Comparison of ENCODE assay signal across 14 cellular contexts in the genomic region with DNA sequence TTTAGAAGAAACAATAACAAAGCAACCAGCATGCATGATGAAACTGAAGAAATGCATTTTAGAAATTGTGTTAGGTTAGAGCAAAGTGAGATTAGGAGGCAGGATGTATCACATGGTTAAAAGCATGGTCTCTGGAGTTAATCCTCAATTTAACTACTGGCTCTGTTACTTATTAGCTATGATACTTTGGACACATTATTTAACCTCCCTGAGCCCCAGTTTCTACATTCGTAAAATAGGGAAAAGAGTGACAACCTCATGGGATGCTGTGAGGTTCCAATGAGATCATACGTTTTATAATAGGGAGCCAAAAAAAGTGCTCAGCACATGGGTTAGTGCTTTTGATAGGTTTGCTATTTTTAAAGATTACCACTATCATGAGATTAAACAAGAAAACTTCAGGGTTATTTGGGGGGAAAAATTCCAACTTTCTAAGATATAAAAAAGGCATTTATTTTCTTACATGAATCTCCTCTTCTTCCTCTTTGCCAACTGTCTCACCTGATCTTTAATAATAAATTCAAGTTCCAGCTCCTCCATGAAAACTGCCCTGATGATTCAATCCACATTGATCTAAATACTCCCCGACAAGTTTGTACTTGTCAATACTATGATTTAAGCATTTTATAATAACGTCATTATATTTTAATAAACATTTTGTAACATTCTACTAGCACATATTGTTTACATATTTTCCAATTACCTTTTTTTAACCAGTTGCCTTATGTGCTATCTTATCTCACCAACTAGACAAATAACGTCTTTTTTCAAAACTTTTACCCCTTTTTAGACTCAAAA. TPM values are rescaled to one million over a fixed set of nuclear protein-coding genes. Genes with fewer than 3 reads are reported as not detected.
DNase-seq lines count a peak whose midpoint lies in the region; ATAC-seq and TF ChIP-seq lines count a peak whose summit lies in the region.
"Had no signal": no experiment of that assay in that cellular context is flagged by ENCODE, and none has a peak within 500 bp of the region (broad histone marks: within the 10 kb centered on the region; RNA-seq: fewer than 3 reads in every experiment).

No MANE protein-coding gene starts in this region.

- no peak for DNase-seq in AG10803 (ENCODE audit: low read depth)
- DNase-seq in mesothelial cell of epicardium (ENCODE audit: low spot score in 2 of 2, unreplicated experiment in 2 of 2): no peak
- no peak for DNase-seq in esophagus muscularis mucosa (ENCODE audit: extremely low spot score)
- DNase-seq in testis: no peak
- no peak for DNase-seq in sciatic nerve (ENCODE audit: low spot score)
- DNase-seq: KG1; NCI-H1694; NCI-H524 treated with DMSO at 0.1 percent for 48 hours; retina; SHP77 treated with DMSO at 0.1 percent for 48 hours; stimulated activated naive CD8-positive, alpha-beta T cell treated with anti-CD3 and anti-CD28 coated beads, Interleukin-15, Interleukin-2, amounts not matched to agents 100 U/mL and 50 U/mL, for 24 hours had no signal

- H3K36me3 ChIP-seq in Loucy (ENCODE audit: insufficient read depth, low read length) (peaks cover 3% of the 10 kb centered on the region; the same call in 1 of the 2 replicates), endocrine pancreas (ENCODE audit: control insufficient read depth, insufficient read depth, low read length) (no peaks in the 10 kb centered on the region), esophagus muscularis mucosa (peaks cover 0 to 7% (median 3%) of the 10 kb centered on the region in 4 donors), testis (ENCODE audit: low read depth, missing control alignments) (no peaks in the 10 kb centered on the region)

- no peaks in the 10 kb centered on the region for H3K9me2 ChIP-seq in Loucy (replicated peaks; ENCODE audit: low read depth, low read length)

- H3K9me3 ChIP-seq in Loucy (ENCODE audit: insufficient read depth, low read depth, low read length) (no peaks in the 10 kb centered on the region), endocrine pancreas (ENCODE audit: control insufficient read depth, low read length) (no peaks in the 10 kb centered on the region), esophagus muscularis mucosa (no peaks in the 10 kb centered on the region), testis (no peaks in the 10 kb centered on the region)

- peaks cover 9% of the 10 kb centered on the region for H3K36me3 Mint-ChIP-seq in mesothelial cell of epicardium

- H3K27ac ChIP-seq in esophagus muscularis mucosa (replicated peaks in 1 of 4) (no peak overlapping the region), testis (peak overlapping the region in 1 of 2 donors; percentile 22)

- no peaks in the 10 kb centered on the region for H3K27me3 Mint-ChIP-seq in mesothelial cell of epicardium (ENCODE audit: low read depth)

- 47% methylated on average over 5 of the region's 5 CpGs for WGBS in esophagus muscularis mucosa
- WGBS in testis, 2 donors: 27 to 35% methylated on average over 5 of the region's 5 CpGs

- TF ChIP-seq CTCF in AG10803 (conservative IDR thresholded peaks at IDR 0.05; ENCODE audit: low read length): no peak
- no peak for TF ChIP-seq CTCF in Loucy (conservative IDR thresholded peaks at IDR 0.05; ENCODE audit: low read length)
- no peak for TF ChIP-seq CTCF in mesothelial cell of epicardium (IDR thresholded peaks at IDR 0.05; ENCODE audit: unreplicated experiment)
- no peak for TF ChIP-seq CTCF in esophagus muscularis mucosa (IDR thresholded peaks at IDR 0.05)
- TF ChIP-seq CTCF in testis (IDR thresholded peaks at IDR 0.05): no peak

- peaks cover 27% of the 10 kb centered on the region for H4K20me1 ChIP-seq in Loucy (ENCODE audit: insufficient read depth, low read length, poor library complexity, severe bottlenecking)

- H3K4me2 ChIP-seq in Loucy (ENCODE audit: low read depth, low read length, poor library complexity, severe bottlenecking): peak overlapping the region; percentile 45

- H3K4me3 Mint-ChIP-seq in mesothelial cell of epicardium: peak overlapping the region; percentile 4

- peaks cover 29% of the 10 kb centered on the region for H3K4me1 Mint-ChIP-seq in mesothelial cell of epicardium

- peak overlapping the region; percentile 64 for H3K27ac Mint-ChIP-seq in mesothelial cell of epicardium

- H2AFZ ChIP-seq in Loucy (ENCODE audit: low read length): no peak overlapping the region

- H3K9me3 Mint-ChIP-seq in mesothelial cell of epicardium: no peaks in the 10 kb centered on the region

- H3K79me2 ChIP-seq in Loucy (ENCODE audit: insufficient read depth, low read length): peaks cover 90% of the 10 kb centered on the region

- H3K4me1 ChIP-seq in Loucy (ENCODE audit: insufficient read depth, low read length, poor library complexity, severe bottlenecking): peaks cover 48% of the 10 kb centered on the region
- H3K4me1 ChIP-seq in endocrine pancreas (ENCODE audit: control insufficient read depth, insufficient read depth, low read length): peaks cover 32% of the 10 kb centered on the region
- H3K4me1 ChIP-seq in esophagus muscularis mucosa: peaks cover 25 to 62% (median 54%) of the 10 kb centered on the region in 4 donors
- H3K4me1 ChIP-seq in testis: peaks cover 18% of the 10 kb centered on the region

- intact Hi-C loops in esophagus muscularis mucosa (cut with DNase I) (no loop called here), testis (cut with DNase I; ENCODE audit: low total_unique reads) (no loop called here), sciatic nerve (cut with DNase I) (no loop called here)

- no peaks in the 10 kb centered on the region for H3K27me3 ChIP-seq in Loucy (ENCODE audit: insufficient read depth, low read length, poor library complexity, severe bottlenecking)
- H3K27me3 ChIP-seq in endocrine pancreas (ENCODE audit: control insufficient read depth, insufficient read depth, low read length): no peaks in the 10 kb centered on the region
- no peaks in the 10 kb centered on the region for H3K27me3 ChIP-seq in esophagus muscularis mucosa
- H3K27me3 ChIP-seq in testis: no peaks in the 10 kb centered on the region

- H3K9ac ChIP-seq in Loucy (ENCODE audit: low read depth, low read length, poor library complexity, severe bottlenecking) (peak overlapping the region; percentile 68), endocrine pancreas (ENCODE audit: control insufficient read depth, insufficient read depth, low read length) (no peak overlapping the region)

- TF ChIP-seq POLR2A in esophagus muscularis mucosa (IDR thresholded peaks at IDR 0.05; ENCODE audit: low read depth): no peak
- no peak for TF ChIP-seq POLR2A in testis (IDR thresholded peaks at IDR 0.05)

- peak overlapping the region; percentile 29 for H3K4me3 ChIP-seq in AG10803 (ENCODE audit: low read length)
- peak overlapping the region; percentile 53 for H3K4me3 ChIP-seq in Loucy (ENCODE audit: low read length, poor library complexity, severe bottlenecking)
- H3K4me3 ChIP-seq in endocrine pancreas (ENCODE audit: control insufficient read depth, insufficient read depth, low read length): peak overlapping the region; percentile 62
- H3K4me3 ChIP-seq in esophagus muscularis mucosa: no peak overlapping the region
- no peak overlapping the region for H3K4me3 ChIP-seq in testis

- no peak for TF ChIP-seq EP300 in esophagus muscularis mucosa (IDR thresholded peaks at IDR 0.05)

- ATAC-seq in sciatic nerve: no peak
- ATAC-seq in HG02970 (IDR thresholded peaks at IDR 0.05; ENCODE audit: low FRiP score, unreplicated experiment): no peak
- ATAC-seq: stimulated activated naive CD8-positive, alpha-beta T cell treated with anti-CD3 and anti-CD28 coated beads, Interleukin-15, Interleukin-2, amounts not matched to agents 100 U/mL and 50 U/mL, for 24 hours had no signal

- 0 out of 2 replicates have a peak, but pooled peaks cover 6% of the 10 kb centered on the region for H3F3A ChIP-seq in Loucy (ENCODE audit: low read depth)

RNA-seq across cellular contexts. Expression of a gene that starts 4.6 kb away (rescaled TPM):
- 284 to 308 TPM (median 303 TPM) in 3 replicates for total RNA-seq in mesothelial cell of epicardium
- 100 to 1,000 TPM; 117 to 146 (median 131) TPM for total RNA-seq in esophagus muscularis mucosa
- total RNA-seq in testis: 100 to 1,000 TPM; 168 to 191 TPM
- polyA plus RNA-seq in testis (ENCODE audit: insufficient read depth, low read depth, low replicate concordance): 131 TPM
- total RNA-seq in sciatic nerve: 286 TPM

RNA-seq across cellular contexts. Expression of a gene that starts 14.2 kb away (rescaled TPM):
- total RNA-seq in mesothelial cell of epicardium (7.6 to 8.8 TPM (median 8.3 TPM) in 3 replicates), esophagus muscularis mucosa (1 to 10 TPM; 2.1 to 5.2 (median 2.9) TPM), testis (10 to 100 TPM; 21.7 to 29.0 TPM), sciatic nerve (5.5 TPM)
- polyA plus RNA-seq in testis (ENCODE audit: insufficient read depth, low read depth, low replicate concordance): 18.0 TPM

Comparison
In these comparisons a context has a peak if more than half of its experiments do, and no peak if none do; other contexts are left out.
1. H3K4me3 ChIP-seq: peak in AG10803 (single experiment), Loucy (single experiment) and endocrine pancreas (single experiment); none in esophagus muscularis mucosa (0 of 4) and testis (0 of 2).